In the genomic region with DNA sequence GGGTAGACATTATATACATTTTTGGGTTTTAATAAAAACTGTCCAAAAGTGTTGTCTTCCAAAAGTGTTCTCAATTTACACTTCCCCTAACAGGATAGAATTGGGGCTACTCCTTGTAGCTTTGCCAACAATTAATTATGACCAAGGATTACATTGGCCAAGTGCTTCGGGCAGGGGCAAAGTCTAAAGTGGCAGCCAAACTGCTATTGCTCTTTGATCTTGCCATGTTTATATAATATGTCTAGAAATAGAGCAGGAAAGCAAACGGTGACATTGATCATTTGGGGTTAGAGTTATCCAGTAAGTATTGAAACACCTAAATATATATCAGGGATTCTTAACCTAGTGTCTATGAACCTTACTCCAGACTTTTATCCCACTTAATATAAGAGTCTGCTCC, we compare ENCODE assay signal across 29 cellular contexts. TPM values are rescaled to one million over a fixed set of nuclear protein-coding genes. Genes with fewer than 3 reads are reported as not detected.
"Had no signal": no experiment of that assay in that cellular context is flagged by ENCODE, and none has a peak within 500 bp of the region (broad histone marks: within the 10 kb centered on the region; RNA-seq: fewer than 3 reads in every experiment).

No MANE protein-coding gene starts in this region.

- H3K4me3 ChIP-seq: coronary artery, dorsolateral prefrontal cortex had no signal

- H3K27ac ChIP-seq: brain microvascular endothelial cell, coronary artery, dorsolateral prefrontal cortex had no signal

- ATAC-seq: activated naive CD4-positive, alpha-beta T cell treated with anti-CD3 and anti-CD28 coated beads, Interleukin-2, amount 50 U/mL, for 72 hours; activated T-cell treated with anti-CD3 and anti-CD28 coated beads, Interleukin-2, amount 50 U/mL, for 72 hours; esophagus mucosa; T-helper 17 cell had no signal

- H3K36me3 ChIP-seq: brain microvascular endothelial cell had no signal

- H3K27me3 ChIP-seq: brain microvascular endothelial cell, dorsolateral prefrontal cortex had no signal

- DNase-seq: activated CD4-positive, alpha-beta memory T cell treated with anti-CD3 and anti-CD28 coated beads, Interleukin-2, amount 10 ng/mL, durations not matched to agents 7 days and 5 days; activated CD4-positive, alpha-beta T cell treated with anti-CD3 and anti-CD28 coated beads for 1 hour; activated CD4-positive, alpha-beta T cell treated with anti-CD3 and anti-CD28 coated beads for 4 hours; activated CD4-positive, alpha-beta T cell treated with anti-CD3 and anti-CD28 coated beads, Interleukin-2, amount 10 ng/mL, durations not matched to agents 7 days and 5 days; activated CD4-positive, alpha-beta T cell treated with anti-CD3 and anti-CD28 coated beads, Interleukin-2, amount 50 U/mL, for 4 hours; activated CD4-positive, CD25-positive, alpha-beta regulatory T cell; activated CD8-positive, alpha-beta memory T cell treated with anti-CD3 and anti-CD28 coated beads, Interleukin-2, amount 50 U/mL, for 48 hours; activated gamma-delta T cell; activated naive CD4-positive, alpha-beta T cell; activated naive CD4-positive, alpha-beta T cell treated with anti-CD3 and anti-CD28 coated beads, Interleukin-2, amount 10 ng/mL, durations not matched to agents 7 days and 5 days; activated naive CD8-positive, alpha-beta T cell treated with anti-CD3 and anti-CD28 coated beads, Interleukin-2, amount 10 ng/mL, durations not matched to agents 7 days and 5 days; activated T-cell treated with anti-CD3 and anti-CD28 coated beads for 4 hours; activated T-cell treated with anti-CD3 and anti-CD28 coated beads, Interleukin-2, amount 50 U/mL, for 24 hours; activated T-cell treated with anti-CD3 and anti-CD28 coated beads, Interleukin-2, amount 50 U/mL, for 72 hours; brain microvascular endothelial cell; dorsolateral prefrontal cortex; effector memory CD4-positive, alpha-beta T cell; endodermal cell; foreskin fibroblast; head of caudate nucleus; T-helper 1 cell; T-helper 17 cell; T1000 had no signal

- FAIRE-seq: astrocyte, bronchial epithelial cell, frontal cortex had no signal

RNA-seq across cellular contexts. Expression of gene IGF1, which starts 31.2 kb away (rescaled TPM):
- total RNA-seq: endodermal cell, T-helper 17 cell had no signal
